In the genomic region with DNA sequence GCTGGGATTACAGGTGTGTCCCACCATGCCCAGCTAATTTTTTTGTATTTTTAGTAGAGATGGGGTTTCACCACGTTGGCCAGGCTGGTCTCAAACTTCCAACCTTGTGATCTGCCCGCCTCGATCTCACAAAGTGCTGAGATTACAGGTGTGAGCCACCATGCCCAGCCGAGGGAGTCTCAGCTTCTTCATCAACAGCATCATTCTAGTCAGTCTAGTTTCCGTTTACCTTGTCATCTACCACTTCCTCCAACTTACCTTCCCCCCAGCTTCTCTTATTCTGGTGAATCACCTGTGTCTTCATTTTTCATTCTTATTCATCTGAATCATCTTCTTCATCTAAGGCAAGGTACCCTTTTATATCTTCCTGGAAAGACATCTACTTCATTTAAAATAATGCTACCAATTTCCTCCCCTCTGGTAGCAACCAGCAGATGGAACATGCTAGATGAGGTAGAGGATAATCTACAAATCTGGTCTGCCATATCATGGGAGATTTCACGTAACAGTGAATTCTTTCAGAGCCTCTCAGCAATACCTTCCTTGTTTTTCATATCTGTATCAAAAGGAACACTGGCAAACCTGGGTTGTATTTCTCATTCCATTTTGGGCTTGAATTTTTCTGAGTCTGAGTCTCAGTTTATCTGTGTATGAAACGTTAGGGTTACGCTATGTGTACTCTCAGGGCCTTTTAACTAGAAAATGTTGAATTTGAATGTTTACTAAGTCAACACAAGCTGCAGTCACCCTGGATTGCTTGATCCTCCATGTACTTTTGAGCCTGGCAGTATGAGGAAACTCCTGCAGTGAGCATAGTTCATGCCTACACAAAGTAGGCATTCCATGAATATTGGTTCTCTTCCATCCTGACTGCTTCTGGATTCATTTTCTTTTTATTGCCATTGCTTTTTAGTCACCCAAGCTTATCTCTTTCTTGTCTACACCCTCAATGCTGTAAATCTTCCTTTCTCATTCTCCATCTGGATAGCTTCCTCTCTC, we compare ENCODE assay signal across 10 cellular contexts. TPM values are rescaled to one million over a fixed set of nuclear protein-coding genes. Genes with fewer than 3 reads are reported as not detected.
DNase-seq lines count a peak whose midpoint lies in the region; ATAC-seq and TF ChIP-seq lines count a peak whose summit lies in the region.
"Had no signal": no experiment of that assay in that cellular context is flagged by ENCODE, and none has a peak within 500 bp of the region (broad histone marks: within the 10 kb centered on the region; RNA-seq: fewer than 3 reads in every experiment).

No MANE protein-coding gene starts in this region.

- DNase-seq in WTC11 (ENCODE audit: low spot score) (no peak), memory B cell (ENCODE audit: low spot score in 2 of 2) (no peak), Kasumi-1 (lab: John Stamatoyannopoulos, UW) (no peak)
- peak; percentile 14 for DNase-seq in activated gamma-delta T cell treated with anti-CD3 and anti-CD28 coated beads, Interleukin-2, amount 50 U/mL, for 16 hours (ENCODE audit: low read depth)
- peak; percentile 30 to 69 for DNase-seq in stimulated activated naive CD8-positive, alpha-beta T cell treated with anti-CD3 and anti-CD28 coated beads, Interleukin-15, amount 100 ng/mL, for 72 hours
- DNase-seq: NCI-H82 had no signal

- H3K4me1 Mint-ChIP-seq in WTC11 (peaks cover 39% of the 10 kb centered on the region), memory B cell (peaks cover 29% of the 10 kb centered on the region)
- peaks cover 38% of the 10 kb centered on the region for H3K4me1 Mint-ChIP-seq in stimulated activated naive CD8-positive, alpha-beta T cell treated with anti-CD3 and anti-CD28 coated beads, Interleukin-15, amount 100 ng/mL, for 72 hours

- H3K27me3 Mint-ChIP-seq in WTC11 (ENCODE audit: low read depth) (no peaks in the 10 kb centered on the region), memory B cell (no peaks in the 10 kb centered on the region)
- H3K27me3 Mint-ChIP-seq in stimulated activated naive CD8-positive, alpha-beta T cell treated with anti-CD3 and anti-CD28 coated beads, Interleukin-15, amount 100 ng/mL, for 72 hours = no peaks in the 10 kb centered on the region

- H3K9me3 Mint-ChIP-seq in WTC11 = no peaks in the 10 kb centered on the region
- H3K9me3 Mint-ChIP-seq in memory B cell = no peaks in the 10 kb centered on the region
- H3K9me3 Mint-ChIP-seq in stimulated activated naive CD8-positive, alpha-beta T cell treated with anti-CD3 and anti-CD28 coated beads, Interleukin-15, amount 100 ng/mL, for 72 hours = no peaks in the 10 kb centered on the region
- H3K9me3 Mint-ChIP-seq: nephron had no signal

- TF ChIP-seq CTCF in WTC11 (IDR thresholded peaks at IDR 0.05) = no peak

- H3K4me3 Mint-ChIP-seq in WTC11 (no peak overlapping the region), memory B cell (no peak overlapping the region)
- peak overlapping the region; percentile 0 to 20 for H3K4me3 Mint-ChIP-seq in stimulated activated naive CD8-positive, alpha-beta T cell treated with anti-CD3 and anti-CD28 coated beads, Interleukin-15, amount 100 ng/mL, for 72 hours
- H3K4me3 Mint-ChIP-seq: nephron had no signal

- no peak for ATAC-seq in WTC11
- peak; percentile 89 for ATAC-seq in memory B cell (ENCODE audit: low read depth)
- peak; percentile 94 for ATAC-seq in stimulated activated naive CD8-positive, alpha-beta T cell treated with anti-CD3 and anti-CD28 coated beads, Interleukin-15, amount 100 ng/mL, for 72 hours
- no peak for ATAC-seq in HG03354 (IDR thresholded peaks at IDR 0.05; ENCODE audit: poor library complexity, severe bottlenecking, unreplicated experiment)
- no peak for ATAC-seq in HG03378 (IDR thresholded peaks at IDR 0.05; ENCODE audit: unreplicated experiment)
- ATAC-seq in HG02798 (IDR thresholded peaks at IDR 0.05; ENCODE audit: poor library complexity, unreplicated experiment) = no peak

- H3K36me3 Mint-ChIP-seq in WTC11 = no peaks in the 10 kb centered on the region; the same call in 1 of the 2 replicates
- peaks cover 6% of the 10 kb centered on the region for H3K36me3 Mint-ChIP-seq in memory B cell

- peak overlapping the region; percentile 4 for H3K27ac Mint-ChIP-seq in WTC11
- H3K27ac Mint-ChIP-seq in memory B cell = peak overlapping the region; percentile 39
- peak overlapping the region; percentile 9 to 51 for H3K27ac Mint-ChIP-seq in stimulated activated naive CD8-positive, alpha-beta T cell treated with anti-CD3 and anti-CD28 coated beads, Interleukin-15, amount 100 ng/mL, for 72 hours
- H3K27ac Mint-ChIP-seq: nephron had no signal

- POLR2A ChIA-PET in WTC11 (lab: Charles Lee) = interaction anchor here (0.9 kb wide), 1 partner anchor 12 kb away, joined by 4 read pairs; no protein-coding TSS in a partner anchor

- CTCF ChIA-PET in WTC11 (lab: Charles Lee) = interaction anchor here (1.0 kb wide), 1 partner anchor 35 kb away, joined by 3 read pairs; no protein-coding TSS in a partner anchor

TF ChIP-seq in WTC11, 78 proteins besides CTCF, POLR2A, EP300 and RAD21:
- TF ChIP-seq FOXJ3 (CRISPR knock-in tag; IDR thresholded peaks at IDR 0.05; ENCODE audit: borderline replicate concordance) (no peak), GABPB1 (CRISPR knock-in tag; IDR thresholded peaks at IDR 0.05) (peak; percentile 83)

RNA-seq across cellular contexts. Expression of a gene that starts 16.8 kb away (rescaled TPM):
- 49.2 to 55.6 TPM (median 49.6 TPM) in 3 replicates for total RNA-seq in WTC11 (2021)

Comparison
In these comparisons a context has a peak if more than half of its experiments do, and no peak if none do; other contexts are left out.
1. ATAC-seq: peak in memory B cell (single experiment) and stimulated activated naive CD8-positive, alpha-beta T cell treated with anti-CD3 and anti-CD28 coated beads, Interleukin-15, amount 100 ng/mL, for 72 hours (single experiment); none in WTC11 (single experiment), HG03354 (single experiment), HG03378 (single experiment) and HG02798 (single experiment).
2. DNase-seq: peak in activated gamma-delta T cell treated with anti-CD3 and anti-CD28 coated beads, Interleukin-2, amount 50 U/mL, for 16 hours (single experiment) and stimulated activated naive CD8-positive, alpha-beta T cell treated with anti-CD3 and anti-CD28 coated beads, Interleukin-15, amount 100 ng/mL, for 72 hours (2 of 2); none in WTC11 (single experiment), memory B cell (0 of 2) and Kasumi-1 (0 of 2).
3. H3K4me3 Mint-ChIP-seq: peak in stimulated activated naive CD8-positive, alpha-beta T cell treated with anti-CD3 and anti-CD28 coated beads, Interleukin-15, amount 100 ng/mL, for 72 hours (2 of 2); none in WTC11 (single experiment) and memory B cell (single experiment).
4. Peak in every context shown above with its lines, with median percentiles within 50 percentile points of each other: H3K27ac Mint-ChIP-seq.